12 cellular contexts compared by ENCODE assay signal in genomic region chr3:127706785-127707351, GRCh38. TPM values are rescaled to one million over a fixed set of nuclear protein-coding genes. Genes with fewer than 3 reads are reported as not detected.
DNase-seq lines count a peak whose midpoint lies in the region; ATAC-seq lines count a peak whose summit lies in the region.
"Had no signal": no experiment of that assay in that cellular context is flagged by ENCODE, and none has a peak within 500 bp of the region (broad histone marks: within the 10 kb centered on the region; RNA-seq: fewer than 3 reads in every experiment).

No MANE protein-coding gene starts in this region.

- DNase-seq in NCI-H82 (lab: John Stamatoyannopoulos, UW): peak; percentile 62
- peak in 1 of 61 donors; percentile 22 for DNase-seq in caudate nucleus (lab: John Stamatoyannopoulos, UW)
- peak; percentile 1 to 19 for DNase-seq in left colon
- DNase-seq in NCI-H2107 treated with DMSO at 0.1 percent for 48 hours (lab: John Stamatoyannopoulos, UW; ENCODE audit: unreplicated experiment): no peak
- DNase-seq: activated CD4-positive, alpha-beta T cell treated with anti-CD3 and anti-CD28 coated beads, Interleukin-2, amount 10 ng/mL, durations not matched to agents 24 days and 14 days; BE2C; occipital lobe; stimulated activated naive B cell treated with anti-CD40 and anti-IgM and Interleukin-4, amounts not matched to agents 10 μg/mL and 1 μg/mL and 100 μg/mL, for 72 hours had no signal

- intact Hi-C loops in left colon (cut with DNase I, micrococcal nuclease): no loop called here

- peaks cover 22 to 79% (median 78%) of the 10 kb centered on the region in 5 donors for H3K4me1 ChIP-seq in subcutaneous abdominal adipose tissue (ENCODE audit: control insufficient read depth in 5 of 5, insufficient read depth in 5 of 5, low read length in 5 of 5)
- H3K4me1 ChIP-seq: BE2C, SJSA1 had no signal

- ATAC-seq in left colon (no peak), GM18909 (IDR thresholded peaks at IDR 0.05; ENCODE audit: poor library complexity, unreplicated experiment) (no peak), HG03280 (IDR thresholded peaks at IDR 0.05; ENCODE audit: unreplicated experiment) (no peak)
- ATAC-seq: stimulated activated naive B cell treated with anti-CD40 and anti-IgM and Interleukin-4, amounts not matched to agents 10 μg/mL and 1 μg/mL and 100 μg/mL, for 72 hours had no signal

- peak overlapping the region; percentile 87 for H3K27ac ChIP-seq in caudate nucleus (ENCODE audit: low read depth, low read length)
- H3K27ac ChIP-seq in subcutaneous abdominal adipose tissue (ENCODE audit: low read depth, low read length): peak overlapping the region; percentile 84
- H3K27ac ChIP-seq: SJSA1 had no signal

- no peaks in the 10 kb centered on the region for H3K27me3 ChIP-seq in subcutaneous abdominal adipose tissue (ENCODE audit: control insufficient read depth in 5 of 5, insufficient read depth in 4 of 5, low read length in 5 of 5)
- H3K27me3 ChIP-seq: BE2C, SJSA1 had no signal

- H3K36me3 ChIP-seq in subcutaneous abdominal adipose tissue (ENCODE audit: control insufficient read depth in 5 of 5, insufficient read depth in 5 of 5, low read length in 5 of 5): peaks cover 3 to 53% (median 43%) of the 10 kb centered on the region in 5 donors
- H3K36me3 ChIP-seq: BE2C had no signal

- H3K9me3 ChIP-seq in subcutaneous abdominal adipose tissue (ENCODE audit: control insufficient read depth in 5 of 5, low read length in 5 of 5): no peaks in the 10 kb centered on the region
- H3K9me3 ChIP-seq: BE2C had no signal

- H3K4me3 ChIP-seq in subcutaneous abdominal adipose tissue (ENCODE audit: low read depth in 1 of 5, low read length in 5 of 5): no peak overlapping the region
- H3K4me3 ChIP-seq: SJSA1 had no signal

- peak overlapping the region in 1 of 5 donors; percentile 7 for H3K9ac ChIP-seq in subcutaneous abdominal adipose tissue (ENCODE audit: low read length in 5 of 5)

RNA-seq across cellular contexts. Expression of gene ABTB1, which starts 34.1 kb away (rescaled TPM):
- total RNA-seq in left colon: 10 to 100 TPM; 15.2 to 28.6 TPM
